Comparison of ENCODE assay signal across 12 cellular contexts in the genomic region with DNA sequence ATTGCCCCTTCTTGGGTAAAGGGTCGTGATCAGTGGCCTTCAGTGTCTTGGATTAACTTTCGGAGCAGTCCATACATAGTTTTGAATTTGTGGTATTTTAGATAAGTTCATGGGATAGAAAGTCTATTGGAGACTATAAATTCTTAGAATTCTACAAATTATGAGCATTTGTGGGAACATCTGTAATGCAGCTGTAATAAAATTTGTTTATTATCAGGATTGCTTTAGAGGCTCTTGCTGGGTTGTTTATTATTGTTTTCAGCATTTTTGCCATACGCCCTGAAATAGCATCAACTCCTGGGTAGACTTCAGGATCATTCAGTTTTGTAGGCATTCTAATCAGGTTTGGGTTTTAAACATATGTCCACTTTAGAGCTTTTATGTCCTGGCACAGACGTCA. TPM values are rescaled to one million over a fixed set of nuclear protein-coding genes. Genes with fewer than 3 reads are reported as not detected.
DNase-seq lines count a peak whose midpoint lies in the region; ATAC-seq and TF ChIP-seq lines count a peak whose summit lies in the region.
"Had no signal": no experiment of that assay in that cellular context is flagged by ENCODE, and none has a peak within 500 bp of the region (broad histone marks: within the 10 kb centered on the region; RNA-seq: fewer than 3 reads in every experiment).

No MANE protein-coding gene starts in this region.

- DNase-seq in esophagus muscularis mucosa (ENCODE audit: extremely low spot score) (no peak), NCI-H524 (lab: John Stamatoyannopoulos, UW) (no peak)
- no peak for DNase-seq in activated T-helper 1 cell treated with anti-CD3 and anti-CD28 coated beads, Interleukin-12 subunit alpha, Interleukin-12 subunit beta, Interleukin-2, Interleukin-4 antibody, amounts not matched to agents 30 ng/mL and 10 ng/mL and 1 ng/mL, durations not matched to agents 14 hours and 24 hours and 36 hours (ENCODE audit: low spot score)
- DNase-seq: activated gamma-delta T cell; body of pancreas; stimulated activated CD4-positive, alpha-beta T cell treated with anti-CD3 and anti-CD28 coated beads, Interleukin-4, amount 100 ng/mL, for 24 hours had no signal

- H3K4me1 Mint-ChIP-seq in activated T-helper 1 cell treated with anti-CD3 and anti-CD28 coated beads, Interleukin-12 subunit alpha, Interleukin-12 subunit beta, Interleukin-2, Interleukin-4 antibody, amounts not matched to agents 30 ng/mL and 10 ng/mL and 1 ng/mL, durations not matched to agents 14 hours and 24 hours and 36 hours (ENCODE audit: low read depth) = no peaks in the 10 kb centered on the region

- no peaks in the 10 kb centered on the region for H3K9me3 Mint-ChIP-seq in activated T-helper 1 cell treated with anti-CD3 and anti-CD28 coated beads, Interleukin-12 subunit alpha, Interleukin-12 subunit beta, Interleukin-2, Interleukin-4 antibody, amounts not matched to agents 30 ng/mL and 10 ng/mL and 1 ng/mL, durations not matched to agents 14 hours and 24 hours and 36 hours
- H3K9me3 Mint-ChIP-seq: IgD-negative memory B cell had no signal

- H3K79me2 ChIP-seq in ACC112 (ENCODE audit: control insufficient read depth, insufficient read depth, low read length, unreplicated experiment) = peaks cover 98% of the 10 kb centered on the region
- no peaks in the 10 kb centered on the region for H3K79me2 ChIP-seq in KMS-11 (ENCODE audit: insufficient read depth, low read depth)

- H2AFZ ChIP-seq in ACC112 (ENCODE audit: low read length, unreplicated experiment) (no peak overlapping the region), KMS-11 (ENCODE audit: low read depth) (no peak overlapping the region)

- peak overlapping the region; percentile 26; the same call in 1 of the 2 replicates for H3K4me3 ChIP-seq in ACC112 (ENCODE audit: low read depth, low read length)
- H3K4me3 ChIP-seq in KMS-11 (IDR thresholded peaks at IDR 0.05; ENCODE audit: insufficient read depth, low read depth, low read length) = no peak overlapping the region
- H3K4me3 ChIP-seq in esophagus muscularis mucosa = no peak overlapping the region
- no peak overlapping the region for H3K4me3 ChIP-seq in rectal smooth muscle tissue (ENCODE audit: low read length)
- H3K4me3 ChIP-seq: body of pancreas had no signal

- H3K9me3 ChIP-seq in esophagus muscularis mucosa = no peaks in the 10 kb centered on the region
- H3K9me3 ChIP-seq: body of pancreas had no signal

- 79% methylated on average over 4 of the region's 4 CpGs for WGBS in esophagus muscularis mucosa

- peaks cover 63% of the 10 kb centered on the region for H3K27me3 Mint-ChIP-seq in activated T-helper 1 cell treated with anti-CD3 and anti-CD28 coated beads, Interleukin-12 subunit alpha, Interleukin-12 subunit beta, Interleukin-2, Interleukin-4 antibody, amounts not matched to agents 30 ng/mL and 10 ng/mL and 1 ng/mL, durations not matched to agents 14 hours and 24 hours and 36 hours (ENCODE audit: insufficient read depth)

- no peak for ATAC-seq in GM21576 (IDR thresholded peaks at IDR 0.05; ENCODE audit: unreplicated experiment)
- ATAC-seq in HG02981 (IDR thresholded peaks at IDR 0.05; ENCODE audit: unreplicated experiment) = no peak
- ATAC-seq: body of pancreas had no signal

- H3K36me3 ChIP-seq in ACC112 (ENCODE audit: insufficient read depth, low read length) (no peaks in the 10 kb centered on the region), KMS-11 (ENCODE audit: insufficient read depth) (no peaks in the 10 kb centered on the region), esophagus muscularis mucosa (peaks cover 0 to 11% (median 0%) of the 10 kb centered on the region in 4 donors), rectal smooth muscle tissue (ENCODE audit: control insufficient read depth, insufficient read depth, low read length) (no peaks in the 10 kb centered on the region)

- no peaks in the 10 kb centered on the region for H3K36me3 Mint-ChIP-seq in activated T-helper 1 cell treated with anti-CD3 and anti-CD28 coated beads, Interleukin-12 subunit alpha, Interleukin-12 subunit beta, Interleukin-2, Interleukin-4 antibody, amounts not matched to agents 30 ng/mL and 10 ng/mL and 1 ng/mL, durations not matched to agents 14 hours and 24 hours and 36 hours (ENCODE audit: low read depth)

- H4K20me1 ChIP-seq in KMS-11 (ENCODE audit: insufficient read depth) = no peaks in the 10 kb centered on the region

- TF ChIP-seq CTCF in KMS-11 (conservative IDR thresholded peaks at IDR 0.05; ENCODE audit: low read depth, low read length) (no peak), esophagus muscularis mucosa (IDR thresholded peaks at IDR 0.05) (no peak)

- H3K27me3 ChIP-seq in ACC112 (ENCODE audit: insufficient read depth, low read length) (no peaks in the 10 kb centered on the region), KMS-11 (ENCODE audit: insufficient read depth, low read depth) (no peaks in the 10 kb centered on the region), esophagus muscularis mucosa (no peaks in the 10 kb centered on the region), rectal smooth muscle tissue (ENCODE audit: control insufficient read depth, insufficient read depth, low read length) (no peaks in the 10 kb centered on the region)
- H3K27me3 ChIP-seq: body of pancreas had no signal

- no peak for TF ChIP-seq POLR2A in esophagus muscularis mucosa (IDR thresholded peaks at IDR 0.05; ENCODE audit: low read depth)

- no peak for TF ChIP-seq EP300 in esophagus muscularis mucosa (IDR thresholded peaks at IDR 0.05)

- H3K4me1 ChIP-seq in ACC112 (ENCODE audit: control insufficient read depth, insufficient read depth, low read length, unreplicated experiment) (peaks cover 65% of the 10 kb centered on the region), KMS-11 (ENCODE audit: low read depth, poor library complexity, severe bottlenecking) (peaks cover 22% of the 10 kb centered on the region), esophagus muscularis mucosa (peaks cover 59 to 97% (median 89%) of the 10 kb centered on the region in 4 donors), rectal smooth muscle tissue (ENCODE audit: control insufficient read depth, insufficient read depth, low read length) (peaks cover 22% of the 10 kb centered on the region)

- H3K27ac ChIP-seq in ACC112 (ENCODE audit: low read depth, low read length) = peak overlapping the region; percentile 81
- peak overlapping the region; percentile 27; the same call in 1 of the 2 replicates for H3K27ac ChIP-seq in KMS-11
- H3K27ac ChIP-seq in esophagus muscularis mucosa (replicated peaks in 1 of 4) = peak overlapping the region; percentile 42 to 67 (median 55)
- H3K27ac ChIP-seq in rectal smooth muscle tissue (ENCODE audit: low read depth, low read length) = peak overlapping the region; percentile 21
- H3K27ac ChIP-seq: body of pancreas had no signal

- no peak overlapping the region for H3K9ac ChIP-seq in KMS-11
- no peak overlapping the region for H3K9ac ChIP-seq in rectal smooth muscle tissue (ENCODE audit: low read length)

- no peak overlapping the region for H3K27ac Mint-ChIP-seq in activated T-helper 1 cell treated with anti-CD3 and anti-CD28 coated beads, Interleukin-12 subunit alpha, Interleukin-12 subunit beta, Interleukin-2, Interleukin-4 antibody, amounts not matched to agents 30 ng/mL and 10 ng/mL and 1 ng/mL, durations not matched to agents 14 hours and 24 hours and 36 hours
- H3K27ac Mint-ChIP-seq: IgD-negative memory B cell had no signal

- intact Hi-C loops in esophagus muscularis mucosa (cut with DNase I) = no loop called here
- intact Hi-C loops in activated T-helper 1 cell treated with anti-CD3 and anti-CD28 coated beads, Interleukin-12 subunit alpha, Interleukin-12 subunit beta, Interleukin-2, Interleukin-4 antibody, amounts not matched to agents 30 ng/mL and 10 ng/mL and 1 ng/mL, durations not matched to agents 14 hours and 24 hours and 36 hours (cut with micrococcal nuclease) = no loop called here

- peak overlapping the region; percentile 46; the same call in 1 of the 2 replicates for H3K4me2 ChIP-seq in KMS-11

- no peak overlapping the region for H3K4me3 Mint-ChIP-seq in activated T-helper 1 cell treated with anti-CD3 and anti-CD28 coated beads, Interleukin-12 subunit alpha, Interleukin-12 subunit beta, Interleukin-2, Interleukin-4 antibody, amounts not matched to agents 30 ng/mL and 10 ng/mL and 1 ng/mL, durations not matched to agents 14 hours and 24 hours and 36 hours

RNA-seq across cellular contexts. Expression of a gene that starts 16.1 kb away (rescaled TPM):
- 100 to 1,000 TPM; 387 to 474 (median 408) TPM for total RNA-seq in esophagus muscularis mucosa
- 0.44 and 0.49 TPM in 2 replicates for total RNA-seq in activated T-helper 1 cell treated with anti-CD3 and anti-CD28 coated beads, Interleukin-12 subunit alpha, Interleukin-12 subunit beta, Interleukin-2, Interleukin-4 antibody, amounts not matched to agents 30 ng/mL and 10 ng/mL and 1 ng/mL, durations not matched to agents 14 hours and 24 hours and 36 hours

Comparison
In these comparisons a context has a peak if more than half of its experiments do, and no peak if none do; other contexts are left out.
1. H3K27ac ChIP-seq: peak in every context shown above with its lines; median percentile 81 in ACC112; 55 in esophagus muscularis mucosa; 27 in KMS-11; 21 in rectal smooth muscle tissue.
2. RNA of a gene that starts 16.1 kb away (total RNA-seq): 387 to 474 TPM in esophagus muscularis mucosa; 0.44 to 0.49 TPM in activated T-helper 1 cell treated with anti-CD3 and anti-CD28 coated beads, Interleukin-12 subunit alpha, Interleukin-12 subunit beta, Interleukin-2, Interleukin-4 antibody, amounts not matched to agents 30 ng/mL and 10 ng/mL and 1 ng/mL, durations not matched to agents 14 hours and 24 hours and 36 hours; every median in the first group is over 100 times any median in the second.